In genomic region chr22:30781271-30781875, GRCh38 we compare ENCODE assay signal across 2 cellular contexts.
TF ChIP-seq lines count a peak whose summit lies in the region.

No MANE protein-coding gene starts in this region.

TF ChIP-seq in A549, 52 proteins besides CTCF, POLR2A, EP300 and RAD21:
- no peak for TF ChIP-seq FOSL2 (IDR thresholded peaks at IDR 0.05)
- no peak for TF ChIP-seq FOSL2 (CRISPR knock-in tag; IDR thresholded peaks at IDR 0.05)
- TF ChIP-seq BHLHE40 (IDR thresholded peaks at IDR 0.05; ENCODE audit: low read depth, low read length), result no peak
- no peak for TF ChIP-seq RNF2 (IDR thresholded peaks at IDR 0.05; ENCODE audit: borderline replicate concordance, low read depth)
- no peak for TF ChIP-seq PBX3 (IDR thresholded peaks at IDR 0.05)

TF ChIP-seq in HEK293, 187 proteins besides CTCF, POLR2A, EP300 and RAD21:
- TF ChIP-seq KLF16 (tag by site-specific recombination; IDR thresholded peaks at IDR 0.05), result no peak
- TF ChIP-seq ZBTB6 (tag by site-specific recombination; IDR thresholded peaks at IDR 0.05), result no peak
- no peak for TF ChIP-seq ZNF488 (tag by site-specific recombination; IDR thresholded peaks at IDR 0.05)
- peak; percentile 66 for TF ChIP-seq ZIC2 (tag by site-specific recombination; IDR thresholded peaks at IDR 0.05)
- TF ChIP-seq ZNF580 (tag by site-specific recombination; IDR thresholded peaks at IDR 0.05), result no peak
- no peak for TF ChIP-seq ZNF19 (tag by site-specific recombination; IDR thresholded peaks at IDR 0.05; ENCODE audit: low read depth)
- TF ChIP-seq ZNF768 (tag by site-specific recombination; IDR thresholded peaks at IDR 0.05), result no peak
